2 cellular contexts compared by ENCODE assay signal in genomic region chr4:4872148-4872903, GRCh38.
TF ChIP-seq lines count a peak whose summit lies in the region.

No MANE protein-coding gene starts in this region.

TF ChIP-seq in IMR-90, 13 proteins besides CTCF, POLR2A, EP300 and RAD21:
- TF ChIP-seq CEBPB (IDR thresholded peaks at IDR 0.05; ENCODE audit: low read depth, low read length), result no peak
- no peak for TF ChIP-seq BHLHE40 (IDR thresholded peaks at IDR 0.05; ENCODE audit: low read depth, low read length)
- TF ChIP-seq FOS (IDR thresholded peaks at IDR 0.05; ENCODE audit: low read depth, low read length), result no peak
- no peak for TF ChIP-seq RCOR1 (IDR thresholded peaks at IDR 0.05; ENCODE audit: insufficient replicate concordance, low read length)
- TF ChIP-seq SMC3 (IDR thresholded peaks at IDR 0.05; ENCODE audit: low read depth, low read length), result no peak
- no peak for TF ChIP-seq CHD1 (IDR thresholded peaks at IDR 0.05; ENCODE audit: low read depth, low read length)
- no peak for TF ChIP-seq ELK1 (IDR thresholded peaks at IDR 0.05; ENCODE audit: borderline replicate concordance, low read depth, low read length)
- TF ChIP-seq NFE2L2 (IDR thresholded peaks at IDR 0.05; ENCODE audit: low read depth, low read length), result no peak
- TF ChIP-seq RFX5 (IDR thresholded peaks at IDR 0.05; ENCODE audit: low read depth, low read length), result no peak
- TF ChIP-seq MXI1 (IDR thresholded peaks at IDR 0.05; ENCODE audit: borderline replicate concordance, low read depth, low read length), result no peak
- no peak for TF ChIP-seq MAFK (IDR thresholded peaks at IDR 0.05; ENCODE audit: low read depth, low read length)
- TF ChIP-seq MAZ (IDR thresholded peaks at IDR 0.05; ENCODE audit: borderline replicate concordance, low read depth, low read length), result no peak
- TF ChIP-seq USF2 (IDR thresholded peaks at IDR 0.05; ENCODE audit: low read depth, low read length), result no peak

TF ChIP-seq in H1, 55 proteins besides CTCF, POLR2A, EP300 and RAD21:
- TF ChIP-seq E2F6 (IDR thresholded peaks at IDR 0.05) (no peak), CEBPB (IDR thresholded peaks at IDR 0.05; ENCODE audit: low read depth, low read length) (no peak), FOSL1 (IDR thresholded peaks at IDR 0.05; ENCODE audit: insufficient read depth, low read depth, low read length) (no peak), USF2 (IDR thresholded peaks at IDR 0.05; ENCODE audit: low read length) (no peak), CREB1 (IDR thresholded peaks at IDR 0.05) (no peak), TBP (IDR thresholded peaks at IDR 0.05; ENCODE audit: low read depth, low read length) (no peak), SP4 (IDR thresholded peaks at IDR 0.05; ENCODE audit: low read length) (no peak), EZH2 (IDR thresholded peaks at IDR 0.05; ENCODE audit: low read depth, low read length, severe bottlenecking) (peak; percentile 72), CHD2 (IDR thresholded peaks at IDR 0.05; ENCODE audit: low read length) (no peak), CBX5 (IDR thresholded peaks at IDR 0.05; ENCODE audit: low read depth, low read length) (no peak), NANOG (IDR thresholded peaks at IDR 0.05; ENCODE audit: insufficient read depth, low read depth, low read length, poor library complexity, severe bottlenecking) (no peak), EGR1 (IDR thresholded peaks at IDR 0.05; ENCODE audit: borderline replicate concordance, low read depth, low read length) (no peak), PHF8 (conservative IDR thresholded peaks at IDR 0.05; ENCODE audit: low read depth, low read length) (no peak), RNF2 (IDR thresholded peaks at IDR 0.05; ENCODE audit: borderline replicate concordance, low read depth, low read length, missing control alignments, poor library complexity, severe bottlenecking) (peak; percentile 25), ATF3 (IDR thresholded peaks at IDR 0.05; ENCODE audit: insufficient read depth, low read depth, low read length) (no peak), YY1 (IDR thresholded peaks at IDR 0.05; ENCODE audit: low read depth, low read length) (no peak), RBBP5 (IDR thresholded peaks at IDR 0.05; ENCODE audit: borderline replicate concordance, low read depth, low read length) (no peak), SIN3A (conservative IDR thresholded peaks at IDR 0.05 in 1 of 2, IDR thresholded peaks at IDR 0.05 in 1 of 2; ENCODE audit: low read depth in 1 of 2, low read length in 2 of 2) (0 out of 4 replicates have a peak, but pooled peaks of 1 of the 2 experiments have one; percentile 15), CTBP2 (IDR thresholded peaks at IDR 0.05; ENCODE audit: borderline replicate concordance, insufficient read depth, insufficient read length, low read length) (no peak), SAP30 (IDR thresholded peaks at IDR 0.05; ENCODE audit: insufficient read depth, insufficient replicate concordance, low read length) (no peak), MAX (IDR thresholded peaks at IDR 0.05) (no peak), SUZ12 (IDR thresholded peaks at IDR 0.05; ENCODE audit: low read length) (peak; percentile 60), CHD7 (IDR thresholded peaks at IDR 0.05; ENCODE audit: insufficient replicate concordance, low read length) (no peak), HDAC6 (IDR thresholded peaks at IDR 0.05; ENCODE audit: low read depth, low read length) (no peak)
